In genomic region chr2:98649135-98649991, GRCh38 we compare ENCODE assay signal across 8 cellular contexts. TPM values are rescaled to one million over a fixed set of nuclear protein-coding genes. Genes with fewer than 3 reads are reported as not detected.
DNase-seq lines count a peak whose midpoint lies in the region; ATAC-seq and TF ChIP-seq lines count a peak whose summit lies in the region.

No MANE protein-coding gene starts in this region.

- peaks cover 0 to 14% (median 5%) of the 10 kb centered on the region in 5 experiments for H3K9me3 Mint-ChIP-seq in brain

- DNase-seq in ELF-1 (ENCODE audit: low read depth, low spot score) = peak; percentile 96
- DNase-seq in NCI-H2196 (lab: John Stamatoyannopoulos, UW; ENCODE audit: unreplicated experiment) = peak; percentile 77
- DNase-seq in UCSD-AML1 (lab: John Stamatoyannopoulos, UW; ENCODE audit: unreplicated experiment) = peak; percentile 67
- peak; percentile 94 for DNase-seq in inferior parietal cortex (ENCODE audit: extremely low spot score)
- peak; percentile 84 for DNase-seq in stimulated activated CD4-positive, alpha-beta T cell treated with anti-CD3 and anti-CD28 coated beads, Interleukin-15, amount 100 ng/mL, for 24 hours

- H3K36me3 Mint-ChIP-seq in brain = peaks cover 19% of the 10 kb centered on the region

- TF ChIP-seq CTCF in brain (conservative IDR thresholded peaks at IDR 0.05) = peak; percentile 95 to 97

- ATAC-seq in HG02798 (IDR thresholded peaks at IDR 0.05; ENCODE audit: poor library complexity, unreplicated experiment) (peak; percentile 89), HG02970 (IDR thresholded peaks at IDR 0.05; ENCODE audit: low FRiP score, unreplicated experiment) (no peak)

- H3K27me3 Mint-ChIP-seq in brain = no peaks in the 10 kb centered on the region

- H3K4me1 Mint-ChIP-seq in brain = peaks cover 10% of the 10 kb centered on the region

- peak overlapping the region; percentile 27 to 89 (median 72) for H3K27ac Mint-ChIP-seq in brain

- no peak overlapping the region for H3K4me3 Mint-ChIP-seq in brain

RNA-seq across cellular contexts. Expression of gene UNC50, which starts 41.0 kb away (rescaled TPM):
- polyA plus RNA-seq in brain (ENCODE audit: insufficient read depth, low read depth, low replicate concordance) = 28.5 TPM

RNA-seq across cellular contexts. Expression of gene COA5, which starts 41.1 kb away (rescaled TPM):
- polyA plus RNA-seq in brain (ENCODE audit: insufficient read depth, low read depth, low replicate concordance) = 28.3 TPM
